23 cellular contexts compared by ENCODE assay signal in genomic region chr5:8491254-8491653, GRCh38.
A peak's percentile ranks its signal among the peaks of the same experiment; 100 is the strongest.
DNase-seq lines count a peak whose midpoint lies in the region; ATAC-seq, FAIRE-seq and TF ChIP-seq lines count a peak whose summit lies in the region.
"Had no signal": no experiment of that assay in that cellular context is flagged by ENCODE, and none has a peak within 500 bp of the region (broad histone marks: within the 10 kb centered on the region; RNA-seq: fewer than 3 reads in every experiment).

No MANE protein-coding gene starts in this region.

- H3K18ac ChIP-seq in IMR-90 (ENCODE audit: low read depth, low read length), result no peak overlapping the region

- no peak overlapping the region for H2BK15ac ChIP-seq in IMR-90 (ENCODE audit: low read depth, low read length)

- H3K23ac ChIP-seq in IMR-90 (ENCODE audit: low read depth, low read length), result no peak overlapping the region

- H3K9me3 ChIP-seq in A549, result no peaks in the 10 kb centered on the region
- H3K9me3 ChIP-seq in IMR-90 (ENCODE audit: control insufficient read depth, insufficient read depth, low read length), result peaks cover 3% of the 10 kb centered on the region; the same call in 1 of the 2 replicates
- H3K9me3 ChIP-seq in thyroid gland, result no peaks in the 10 kb centered on the region

- DNase-seq in A549 (ENCODE audit: low read depth in 1 of 2, low spot score in 1 of 2) (no peak), IMR-90 (no peak), cardiac fibroblast (ENCODE audit: low read depth in 2 of 2) (peak; percentile 15 to 57), iris pigment epithelial cell (ENCODE audit: low read depth) (peak; percentile 9), dorsolateral prefrontal cortex (no peak), thyroid gland (no peak), DMS 273 (lab: John Stamatoyannopoulos, UW; ENCODE audit: unreplicated experiment) (no peak), left cardiac atrium (no peak)
- DNase-seq: AML-193; C1 segment of cervical spinal cord; Calu3; CD8-positive, alpha-beta T cell; H7; KG1; NCI-H1105 treated with DMSO at 0.1 percent for 48 hours; NCI-H2029 treated with DMSO at 0.1 percent for 48 hours; NCI-H226; NCI-H524; NCI-H774; NK-92 treated with Interleukin-12 subunit alpha and Interleukin-12 subunit beta, amount 100 ng/mL, for 24 hours had no signal

- no peak overlapping the region for H3K56ac ChIP-seq in IMR-90 (ENCODE audit: extremely low read depth, insufficient read depth, low read length)

- dilution Hi-C loops in IMR-90 (cut with HindIII; ENCODE audit: low sequenced_read_pairs, unreplicated experiment), result no loop called here

- H4K5ac ChIP-seq in IMR-90 (ENCODE audit: low read depth, low read length), result no peak overlapping the region

- no peak overlapping the region for H2BK120ac ChIP-seq in IMR-90 (ENCODE audit: low read depth, low read length)

- no peaks in the 10 kb centered on the region for H4K20me1 ChIP-seq in IMR-90 (ENCODE audit: insufficient read depth, low read length)

- H2AK9ac ChIP-seq in IMR-90 (replicated peaks; ENCODE audit: low read depth, low read length, poor library complexity), result no peak overlapping the region

- in situ Hi-C loops in IMR-90 (cut with MboI; ENCODE audit: low sequenced_read_pairs), result no loop called here

- no peak overlapping the region for H4K8ac ChIP-seq in IMR-90 (ENCODE audit: low read depth in 2 of 2, low read length in 2 of 2)

- H3K27me3 ChIP-seq in IMR-90 (ENCODE audit: control insufficient read depth, insufficient read depth, low read length) (no peaks in the 10 kb centered on the region), dorsolateral prefrontal cortex (no peaks in the 10 kb centered on the region), thyroid gland (no peaks in the 10 kb centered on the region)

- H2AK5ac ChIP-seq in IMR-90 (ENCODE audit: low read depth, low read length), result no peak overlapping the region

- no peak for TF ChIP-seq POLR2A in A549 (IDR thresholded peaks at IDR 0.05; ENCODE audit: low read length)
- no peak for TF ChIP-seq POLR2A in IMR-90 (IDR thresholded peaks at IDR 0.05; ENCODE audit: low read depth, low read length)
- no peak for TF ChIP-seq POLR2A in thyroid gland (IDR thresholded peaks at IDR 0.05)

- no peak overlapping the region for H3K4ac ChIP-seq in IMR-90 (ENCODE audit: low read depth, low read length)

- H3K4me3 ChIP-seq in A549 (no peak overlapping the region), IMR-90 (ENCODE audit: insufficient read depth, low read depth, low read length) (no peak overlapping the region), cardiac fibroblast (replicated peaks in 1 of 2; ENCODE audit: low read depth in 2 of 2, low read length in 2 of 2) (no peak overlapping the region), dorsolateral prefrontal cortex (no peak overlapping the region), thyroid gland (replicated peaks in 1 of 3) (no peak overlapping the region)

- TF ChIP-seq RAD21 in A549 (conservative IDR thresholded peaks at IDR 0.05 in 1 of 2, IDR thresholded peaks at IDR 0.05 in 1 of 2), result no peak
- TF ChIP-seq RAD21 in IMR-90 (IDR thresholded peaks at IDR 0.05; ENCODE audit: low read length), result no peak

- H3K4me1 ChIP-seq in A549 (no peaks in the 10 kb centered on the region), IMR-90 (ENCODE audit: control insufficient read depth, insufficient read depth, low read length) (no peaks in the 10 kb centered on the region), thyroid gland (no peaks in the 10 kb centered on the region)

- no TSS peak for BruUV-seq in IMR-90 (replicated peaks; lab: Mats Ljungman, UMichigan)

- H4K91ac ChIP-seq in IMR-90 (ENCODE audit: insufficient read depth, low read depth, low read length), result no peak overlapping the region

- no peak overlapping the region for H2BK20ac ChIP-seq in IMR-90 (ENCODE audit: low read depth, low read length)

- H2BK5ac ChIP-seq in IMR-90 (ENCODE audit: low read depth, low read length, poor library complexity, severe bottlenecking), result no peak overlapping the region

- CTCF ChIA-PET in A549 (lab: Yijun Ruan, JAX), result interaction anchor here (1.0 kb wide), 1 partner anchor 14 kb away, joined by 3 read pairs; no protein-coding TSS in a partner anchor
- CTCF ChIA-PET in IMR-90 (lab: Yijun Ruan, JAX), result no interaction called here

- POLR2A ChIA-PET in A549 (lab: Yijun Ruan, JAX), result no interaction called here
- POLR2A ChIA-PET in IMR-90 (lab: Charles Lee; ENCODE audit: unreplicated experiment), result no interaction called here

- no peaks in the 10 kb centered on the region for H3K36me3 ChIP-seq in IMR-90 (ENCODE audit: control insufficient read depth, insufficient read depth, low read length)
- no peaks in the 10 kb centered on the region for H3K36me3 ChIP-seq in thyroid gland

- ATAC-seq in A549 (no peak), IMR-90 (ENCODE audit: low read depth) (no peak), left cardiac atrium (no peak)
- ATAC-seq: CD8-positive, alpha-beta T cell; Panc1; SK-N-SH treated with all-trans-retinoic acid at 6 μM for 48 hours had no signal

- H3K9ac ChIP-seq in IMR-90 (ENCODE audit: low read depth, low read length), result no peak overlapping the region

- no peak overlapping the region for H3K14ac ChIP-seq in IMR-90 (replicated peaks; ENCODE audit: low read depth, low read length)

- no peaks in the 10 kb centered on the region for H3K9me1 ChIP-seq in IMR-90 (ENCODE audit: insufficient read depth, low read length)

- intact Hi-C loops in IMR-90 (cut with micrococcal nuclease), result no loop called here
- intact Hi-C loops in dorsolateral prefrontal cortex (cut with DNase I), result no loop called here
- intact Hi-C loops in thyroid gland (cut with DNase I), result no loop called here
- intact Hi-C loops in left cardiac atrium (cut with DNase I), result no loop called here

- TF ChIP-seq EP300 in A549 (IDR thresholded peaks at IDR 0.05), result no peak

- TF ChIP-seq CTCF in A549 (IDR thresholded peaks at IDR 0.05) (no peak), IMR-90 (conservative IDR thresholded peaks at IDR 0.05; ENCODE audit: low read depth, low read length) (no peak), cardiac fibroblast (IDR thresholded peaks at IDR 0.05; ENCODE audit: low read depth, low read length) (no peak), dorsolateral prefrontal cortex (IDR thresholded peaks at IDR 0.05 in 54 of 56, conservative IDR thresholded peaks at IDR 0.05 in 2 of 56; ENCODE audit: low read depth in 1 of 56, partially characterized antibody in 56 of 56) (no peak), thyroid gland (IDR thresholded peaks at IDR 0.05) (no peak)

- no peak overlapping the region for H3K27ac ChIP-seq in A549
- no peak overlapping the region for H3K27ac ChIP-seq in IMR-90 (ENCODE audit: insufficient read depth, low read length)
- H3K27ac ChIP-seq in dorsolateral prefrontal cortex, result no peak overlapping the region
- no peak overlapping the region for H3K27ac ChIP-seq in thyroid gland
- H3K27ac ChIP-seq: 22Rv1 had no signal

- H2AFZ ChIP-seq in IMR-90 (replicated peaks; ENCODE audit: low read length, poor library complexity), result no peak overlapping the region

- H3K79me1 ChIP-seq in IMR-90 (ENCODE audit: low read depth in 1 of 2, low read length in 2 of 2), result no peaks in the 10 kb centered on the region

- no peak overlapping the region for H3K4me2 ChIP-seq in A549
- no peak overlapping the region for H3K4me2 ChIP-seq in IMR-90 (ENCODE audit: low read depth, low read length)

- FAIRE-seq in A549 (lab: Jason Lieb, UNC), result no peak

TF ChIP-seq in A549, 52 proteins besides CTCF, POLR2A, EP300 and RAD21:
- TF ChIP-seq NFE2L2 (conservative IDR thresholded peaks at IDR 0.05; ENCODE audit: low read length) (peak; percentile 37; the same call in 1 of the 2 replicates), USF2 (IDR thresholded peaks at IDR 0.05) (no peak)

TF ChIP-seq in IMR-90, 13 proteins besides CTCF, POLR2A, EP300 and RAD21:
- TF ChIP-seq NFE2L2 (IDR thresholded peaks at IDR 0.05; ENCODE audit: low read depth, low read length), result 0 out of 2 replicates have a peak, but pooled peaks have one; percentile 30
- TF ChIP-seq BHLHE40 (IDR thresholded peaks at IDR 0.05; ENCODE audit: low read depth, low read length), result no peak

Comparison
In these comparisons a context has a peak if more than half of its experiments do, and no peak if none do; other contexts are left out.
1. DNase-seq: peak in cardiac fibroblast (2 of 2) and iris pigment epithelial cell (single experiment); none in A549 (0 of 2), IMR-90 (single experiment), dorsolateral prefrontal cortex (0 of 10), thyroid gland (0 of 2), DMS 273 (single experiment) and left cardiac atrium (single experiment).